In genomic region chr22:36425977-36426523, GRCh38 we compare ENCODE assay signal across 11 cellular contexts. TPM values are rescaled to one million over a fixed set of nuclear protein-coding genes. Genes with fewer than 3 reads are reported as not detected.
A peak's percentile ranks its signal among the peaks of the same experiment; 100 is the strongest.
DNase-seq lines count a peak whose midpoint lies in the region; ATAC-seq and TF ChIP-seq lines count a peak whose summit lies in the region.
"Had no signal": no experiment of that assay in that cellular context is flagged by ENCODE, and none has a peak within 500 bp of the region (broad histone marks: within the 10 kb centered on the region; RNA-seq: fewer than 3 reads in every experiment).

No MANE protein-coding gene starts in this region.

- ATAC-seq in gastroesophageal sphincter = no peak

- H3K4me3 Mint-ChIP-seq in activated naive CD4-positive, alpha-beta T cell treated with anti-CD3 and anti-CD28 coated beads, Interleukin-2, amount 50 U/mL, for 24 hours = peak overlapping the region; percentile 53
- H3K4me3 Mint-ChIP-seq in activated naive CD4-positive, alpha-beta T cell treated with anti-CD3 and anti-CD28 coated beads, Interleukin-2, amount 10 ng/mL, durations not matched to agents 7 days and 5 days = no peak overlapping the region
- H3K4me3 Mint-ChIP-seq in type B pancreatic cell = no peak overlapping the region

- peak overlapping the region; percentile 71 for H3K27ac ChIP-seq in hepatocyte
- peak overlapping the region; percentile 31 for H3K27ac ChIP-seq in thymus (ENCODE audit: low read depth)
- H3K27ac ChIP-seq in gastroesophageal sphincter = no peak overlapping the region
- H3K27ac ChIP-seq: tibial artery had no signal

- H3K4me2 ChIP-seq in hepatocyte = no peak overlapping the region

- CTCF ChIA-PET in activated naive CD4-positive, alpha-beta T cell treated with anti-CD3 and anti-CD28 coated beads, Interleukin-2, amount 10 ng/mL, durations not matched to agents 7 days and 5 days (lab: Charles Lee) = interaction anchor here (1.4 kb wide), 1 partner anchor 9 kb away, joined by 3 read pairs; no protein-coding TSS in a partner anchor

- H3K27me3 ChIP-seq in hepatocyte (no peaks in the 10 kb centered on the region), thymus (ENCODE audit: control insufficient read depth, insufficient read depth) (no peaks in the 10 kb centered on the region), gastroesophageal sphincter (no peaks in the 10 kb centered on the region)
- H3K27me3 ChIP-seq: tibial artery had no signal

- 60% methylated on average over 2 of the region's 2 CpGs for WGBS in hepatocyte (ENCODE audit: low lambda C conversion rate, missing lambda C conversion rate)
- 90% methylated on average over 2 of the region's 2 CpGs for WGBS in thymus
- no CpG with 5 or more reads among the region's 2 CpGs for WGBS in gastroesophageal sphincter (ENCODE audit: low coverage in 1 of 2), 2 donors

- H3K9me3 ChIP-seq in hepatocyte (ENCODE audit: low read depth) = no peaks in the 10 kb centered on the region
- no peaks in the 10 kb centered on the region for H3K9me3 ChIP-seq in thymus (ENCODE audit: control insufficient read depth)
- H3K9me3 ChIP-seq in gastroesophageal sphincter = no peaks in the 10 kb centered on the region
- H3K9me3 ChIP-seq: tibial artery had no signal

- no peaks in the 10 kb centered on the region for H3K9me2 ChIP-seq in hepatocyte (replicated peaks; ENCODE audit: insufficient read depth)

- H3K27ac Mint-ChIP-seq in activated naive CD4-positive, alpha-beta T cell treated with anti-CD3 and anti-CD28 coated beads, Interleukin-2, amount 50 U/mL, for 24 hours = peak overlapping the region; percentile 80
- H3K27ac Mint-ChIP-seq in activated naive CD4-positive, alpha-beta T cell treated with anti-CD3 and anti-CD28 coated beads, Interleukin-2, amount 10 ng/mL, durations not matched to agents 7 days and 5 days = no peak overlapping the region
- no peak overlapping the region for H3K27ac Mint-ChIP-seq in type B pancreatic cell

- H3K9me3 Mint-ChIP-seq in activated naive CD4-positive, alpha-beta T cell treated with anti-CD3 and anti-CD28 coated beads, Interleukin-2, amount 50 U/mL, for 24 hours = no peaks in the 10 kb centered on the region
- no peaks in the 10 kb centered on the region for H3K9me3 Mint-ChIP-seq in activated naive CD4-positive, alpha-beta T cell treated with anti-CD3 and anti-CD28 coated beads, Interleukin-2, amount 10 ng/mL, durations not matched to agents 7 days and 5 days
- no peaks in the 10 kb centered on the region for H3K9me3 Mint-ChIP-seq in type B pancreatic cell

- DNase-seq in activated naive CD4-positive, alpha-beta T cell treated with anti-CD3 and anti-CD28 coated beads, Interleukin-2, amount 10 ng/mL, durations not matched to agents 7 days and 5 days = no peak
- DNase-seq in UCSD-AML1 (lab: John Stamatoyannopoulos, UW; ENCODE audit: unreplicated experiment) (peak; percentile 44), hepatocyte (ENCODE audit: low spot score) (peak; percentile 47), inferior parietal cortex (ENCODE audit: extremely low spot score) (no peak), type B pancreatic cell (ENCODE audit: extremely low spot score, unreplicated experiment) (no peak)
- DNase-seq: central memory CD4-positive, alpha-beta T cell; SIG-M5 had no signal

- no peaks in the 10 kb centered on the region for H4K20me1 ChIP-seq in hepatocyte (ENCODE audit: insufficient read depth, poor library complexity, severe bottlenecking)

- no peak overlapping the region for H3K4me3 ChIP-seq in hepatocyte
- H3K4me3 ChIP-seq in thymus (ENCODE audit: low read length) = no peak overlapping the region
- no peak overlapping the region for H3K4me3 ChIP-seq in gastroesophageal sphincter
- H3K4me3 ChIP-seq: tibial artery had no signal

- no peaks in the 10 kb centered on the region for H3K27me3 Mint-ChIP-seq in activated naive CD4-positive, alpha-beta T cell treated with anti-CD3 and anti-CD28 coated beads, Interleukin-2, amount 50 U/mL, for 24 hours
- H3K27me3 Mint-ChIP-seq in activated naive CD4-positive, alpha-beta T cell treated with anti-CD3 and anti-CD28 coated beads, Interleukin-2, amount 10 ng/mL, durations not matched to agents 7 days and 5 days = no peaks in the 10 kb centered on the region
- H3K27me3 Mint-ChIP-seq in type B pancreatic cell = no peaks in the 10 kb centered on the region

- H2AFZ ChIP-seq in hepatocyte = peak overlapping the region; percentile 45

- TF ChIP-seq CTCF in hepatocyte (IDR thresholded peaks at IDR 0.05; ENCODE audit: poor library complexity) (no peak), gastroesophageal sphincter (IDR thresholded peaks at IDR 0.05) (no peak), type B pancreatic cell (conservative IDR thresholded peaks at IDR 0.05) (no peak)

- H3K79me2 ChIP-seq in hepatocyte = no peaks in the 10 kb centered on the region

- H3K4me1 Mint-ChIP-seq in activated naive CD4-positive, alpha-beta T cell treated with anti-CD3 and anti-CD28 coated beads, Interleukin-2, amount 50 U/mL, for 24 hours = peaks cover 30% of the 10 kb centered on the region
- H3K4me1 Mint-ChIP-seq in activated naive CD4-positive, alpha-beta T cell treated with anti-CD3 and anti-CD28 coated beads, Interleukin-2, amount 10 ng/mL, durations not matched to agents 7 days and 5 days = peaks cover 34% of the 10 kb centered on the region
- no peaks in the 10 kb centered on the region for H3K4me1 Mint-ChIP-seq in type B pancreatic cell (ENCODE audit: unreplicated experiment)

- H3K36me3 ChIP-seq in hepatocyte (replicated peaks; ENCODE audit: insufficient read depth, low read depth) (no peaks in the 10 kb centered on the region), thymus (ENCODE audit: control insufficient read depth, insufficient read depth) (no peaks in the 10 kb centered on the region), gastroesophageal sphincter (no peaks in the 10 kb centered on the region)
- H3K36me3 ChIP-seq: tibial artery had no signal

- no peak for TF ChIP-seq EP300 in gastroesophageal sphincter (IDR thresholded peaks at IDR 0.05)

- no peak for TF ChIP-seq POLR2A in gastroesophageal sphincter (IDR thresholded peaks at IDR 0.05)

- no peaks in the 10 kb centered on the region for H3K36me3 Mint-ChIP-seq in activated naive CD4-positive, alpha-beta T cell treated with anti-CD3 and anti-CD28 coated beads, Interleukin-2, amount 50 U/mL, for 24 hours
- H3K36me3 Mint-ChIP-seq in activated naive CD4-positive, alpha-beta T cell treated with anti-CD3 and anti-CD28 coated beads, Interleukin-2, amount 10 ng/mL, durations not matched to agents 7 days and 5 days = no peaks in the 10 kb centered on the region
- no peaks in the 10 kb centered on the region for H3K36me3 Mint-ChIP-seq in type B pancreatic cell

- H3K4me1 ChIP-seq in hepatocyte (ENCODE audit: insufficient read depth) (peaks cover 19% of the 10 kb centered on the region), thymus (ENCODE audit: control insufficient read depth, insufficient read depth, low read length) (peaks cover 4% of the 10 kb centered on the region), gastroesophageal sphincter (peaks cover 0 to 11% (median 0%) of the 10 kb centered on the region in 3 donors)
- H3K4me1 ChIP-seq: tibial artery had no signal

RNA-seq across cellular contexts. Expression of gene MYH9, which starts 38.3 kb away (rescaled TPM):
- 149 and 188 TPM in 2 replicates for total RNA-seq in hepatocyte
- polyA plus RNA-seq in hepatocyte = 125 and 140 TPM in 2 replicates
- 155 TPM for polyA plus RNA-seq in thymus
- 100 to 1,000 TPM; 304 to 366 (median 322) TPM for total RNA-seq in gastroesophageal sphincter
- total RNA-seq in type B pancreatic cell (ENCODE audit: low replicate concordance) = 277 and 364 TPM in 2 replicates

RNA-seq across cellular contexts. Expression of gene TXN2, which starts 55.4 kb away (rescaled TPM):
- 42.6 and 52.9 TPM in 2 replicates for total RNA-seq in hepatocyte
- polyA plus RNA-seq in hepatocyte = 129 and 131 TPM in 2 replicates
- polyA plus RNA-seq in thymus = 68.7 TPM
- total RNA-seq in gastroesophageal sphincter = 10 to 100 TPM; 36.4 to 78.3 (median 63.4) TPM
- total RNA-seq in type B pancreatic cell (ENCODE audit: low replicate concordance) = 73.4 and 77.2 TPM in 2 replicates

Comparison
In these comparisons a context has a peak if more than half of its experiments do, and no peak if none do; other contexts are left out.
1. DNase-seq: peak in UCSD-AML1 (single experiment) and hepatocyte (single experiment); none in activated naive CD4-positive, alpha-beta T cell treated with anti-CD3 and anti-CD28 coated beads, Interleukin-2, amount 10 ng/mL, durations not matched to agents 7 days and 5 days (single experiment), inferior parietal cortex (single experiment) and type B pancreatic cell (single experiment).
2. H3K27ac ChIP-seq: peak in hepatocyte (single experiment) and thymus (single experiment); none in gastroesophageal sphincter (0 of 4).